8 cellular contexts compared by ENCODE assay signal in genomic region chr1:209565759-209566678, GRCh38. TPM values are rescaled to one million over a fixed set of nuclear protein-coding genes. Genes with fewer than 3 reads are reported as not detected.
DNase-seq lines count a peak whose midpoint lies in the region; ATAC-seq, FAIRE-seq and TF ChIP-seq lines count a peak whose summit lies in the region.

No MANE protein-coding gene starts in this region.

- peak; percentile 58 for FAIRE-seq in RCC 7860 (lab: Jason Lieb, UNC)

- 31 to 32% methylated on average over 15 of the region's 15 CpGs for WGBS in testis, 2 donors

- ATAC-seq in GM21737 (IDR thresholded peaks at IDR 0.05; ENCODE audit: unreplicated experiment): peak; percentile 71
- ATAC-seq in omental fat pad (ENCODE audit: low FRiP score): peak; percentile 80

- intact Hi-C loops in testis (cut with DNase I; ENCODE audit: low total_unique reads): no loop called here

- TF ChIP-seq CTCF in foreskin fibroblast (IDR thresholded peaks at IDR 0.05; ENCODE audit: low read depth, low read length) (peak; percentile 88), omental fat pad (IDR thresholded peaks at IDR 0.05) (peak in 1 of 3 donors; percentile 17), testis (IDR thresholded peaks at IDR 0.05) (peak; percentile 44 to 71 (median 67))

- DNase-seq in DMS79 treated with DMSO at 0.1 percent for 48 hours (lab: John Stamatoyannopoulos, UW) (peak; percentile 95), Kasumi-1 (lab: John Stamatoyannopoulos, UW) (peak; percentile 81 to 87), RCC 7860 (ENCODE audit: low spot score) (peak; percentile 71), activated T-helper 1 cell treated with Interleukin-2 at 50 U/mL for 16 hours (ENCODE audit: low read depth) (peak; percentile 37), foreskin fibroblast (peak; percentile 61 to 87), omental fat pad (ENCODE audit: low spot score) (peak; percentile 69), testis (peak; percentile 94)

- no peaks in the 10 kb centered on the region for H3K4me1 ChIP-seq in testis

- H3K9me3 ChIP-seq in testis: no peaks in the 10 kb centered on the region

- H3K27me3 ChIP-seq in testis: no peaks in the 10 kb centered on the region

- H3K4me3 ChIP-seq in foreskin fibroblast (ENCODE audit: low read depth in 1 of 2, low read length in 2 of 2) (no peak overlapping the region), testis (no peak overlapping the region)

- no peak overlapping the region for H3K27ac ChIP-seq in testis

- TF ChIP-seq POLR2A in testis (IDR thresholded peaks at IDR 0.05): no peak

- H3K36me3 ChIP-seq in testis (ENCODE audit: low read depth, missing control alignments): no peaks in the 10 kb centered on the region

RNA-seq across cellular contexts. Expression of gene CAMK1G, which starts 17.5 kb away (rescaled TPM):
- total RNA-seq in omental fat pad: not detected
- 1 to 10 TPM; 1.1 to 1.4 TPM for total RNA-seq in testis
- 2.0 TPM for polyA plus RNA-seq in testis (ENCODE audit: insufficient read depth, low read depth, low replicate concordance)

Comparison
In these comparisons a context has a peak if more than half of its experiments do, and no peak if none do; other contexts are left out.
1. DNase-seq: peak in every context shown above with its lines; median percentile 95 in DMS79 treated with DMSO at 0.1 percent for 48 hours; 94 in testis; 84 in Kasumi-1; 74 in foreskin fibroblast; 71 in RCC 7860; 69 in omental fat pad; 37 in activated T-helper 1 cell treated with Interleukin-2 at 50 U/mL for 16 hours.